ENCODE assay signal across 1 cellular context in genomic region chr7:2232766-2233520, GRCh38.
TF ChIP-seq lines count a peak whose summit lies in the region.

TSS of gene MAD1L1 (minus strand) at chr7:2232945. CDS start at chr7:2230133, 2,812 bp downstream.

TF ChIP-seq in K562, 482 proteins besides CTCF, POLR2A, EP300 and RAD21 (continued from another document and continues in another):
- TF ChIP-seq AFF1 (IDR thresholded peaks at IDR 0.05; ENCODE audit: low read depth in 1 of 2, partially characterized antibody in 2 of 2): peak in 1 of 2 experiments; percentile 96
- no peak for TF ChIP-seq ZNF518B (CRISPR knock-in tag; IDR thresholded peaks at IDR 0.05)
- TF ChIP-seq E2F1 (CRISPR knock-in tag; IDR thresholded peaks at IDR 0.05): 0 out of 2 replicates have a peak, but pooled peaks have one; percentile 54
- no peak for TF ChIP-seq MTF1 (CRISPR knock-in tag; IDR thresholded peaks at IDR 0.05; ENCODE audit: borderline replicate concordance)
- TF ChIP-seq YY1 (IDR thresholded peaks at IDR 0.05; ENCODE audit: borderline replicate concordance in 1 of 3, control insufficient read depth in 1 of 3, extremely low read depth in 1 of 3, insufficient read depth in 3 of 3, insufficient read length in 1 of 3, insufficient replicate concordance in 2 of 3, low read depth in 1 of 3, low read length in 2 of 3): peak; percentile 30 to 80 (median 77)
- no peak for TF ChIP-seq CC2D1A (IDR thresholded peaks at IDR 0.05)
- no peak for TF ChIP-seq ZNF584 (CRISPR knock-in tag; IDR thresholded peaks at IDR 0.05; ENCODE audit: low read depth)
- TF ChIP-seq E2F4 (CRISPR knock-in tag; IDR thresholded peaks at IDR 0.05; ENCODE audit: low read depth): no peak; the same call in 1 of the 2 replicates
- TF ChIP-seq GMEB1 (CRISPR knock-in tag; IDR thresholded peaks at IDR 0.05): peak; percentile 38; the same call in 1 of the 2 replicates
- TF ChIP-seq CREM (IDR thresholded peaks at IDR 0.05; ENCODE audit: low read depth): peak; percentile 92
- no peak for TF ChIP-seq ZNF3 (CRISPR knock-in tag; IDR thresholded peaks at IDR 0.05)
- TF ChIP-seq U2AF2 (optimal IDR thresholded peaks at IDR 0.05; ENCODE audit: low read depth, low read length): no peak
- peak; percentile 98 for TF ChIP-seq ZBTB7A (IDR thresholded peaks at IDR 0.05; ENCODE audit: borderline replicate concordance, control insufficient read depth, low read depth, low read length)
- TF ChIP-seq FOSL1 (tag; conservative IDR thresholded peaks at IDR 0.05): peak; percentile 43
- no peak for TF ChIP-seq SAFB2 (IDR thresholded peaks at IDR 0.05; ENCODE audit: borderline replicate concordance, low read depth, low read length, severe bottlenecking)
- no peak for TF ChIP-seq XRCC3 (IDR thresholded peaks at IDR 0.05)
- TF ChIP-seq ZNF224 (CRISPR knock-in tag; IDR thresholded peaks at IDR 0.05): no peak
- TF ChIP-seq ETS1 (conservative IDR thresholded peaks at IDR 0.05; ENCODE audit: control insufficient read depth, low read depth, low read length): peak; percentile 46; the same call in 1 of the 2 replicates
- TF ChIP-seq ARNT (IDR thresholded peaks at IDR 0.05): peak in 1 of 2 experiments; percentile 96; a peak in 2 of 4 replicates
- TF ChIP-seq ZSCAN29 (IDR thresholded peaks at IDR 0.05): peak; percentile 66; the same call in 1 of the 2 replicates
- no peak for TF ChIP-seq MXD1 (CRISPR knock-in tag; IDR thresholded peaks at IDR 0.05; ENCODE audit: borderline replicate concordance, poor library complexity, severe bottlenecking)
- no peak for TF ChIP-seq NR2F6 (CRISPR knock-in tag; IDR thresholded peaks at IDR 0.05)
- TF ChIP-seq NEUROD1 (IDR thresholded peaks at IDR 0.05; ENCODE audit: borderline replicate concordance, low read depth, low read length, partially characterized antibody): peak; percentile 90
- peak; percentile 96 for TF ChIP-seq ZHX1 (conservative IDR thresholded peaks at IDR 0.05; ENCODE audit: low read length)
- TF ChIP-seq SMARCA4 (IDR thresholded peaks at IDR 0.05): no peak
- TF ChIP-seq FOXP1 (CRISPR knock-in tag; IDR thresholded peaks at IDR 0.05): no peak
- no peak for TF ChIP-seq ATF2 (CRISPR knock-in tag; IDR thresholded peaks at IDR 0.05)
- no peak for TF ChIP-seq ZNF436 (CRISPR knock-in tag; IDR thresholded peaks at IDR 0.05)
- no peak for TF ChIP-seq SMAD3 (CRISPR knock-in tag; conservative IDR thresholded peaks at IDR 0.05)
- no peak for TF ChIP-seq DLX4 (CRISPR knock-in tag; IDR thresholded peaks at IDR 0.05)
- no peak for TF ChIP-seq TCF7L2 (IDR thresholded peaks at IDR 0.05; ENCODE audit: low read depth, low read length)
- no peak for TF ChIP-seq ZNF668 (CRISPR knock-in tag; IDR thresholded peaks at IDR 0.05)
- TF ChIP-seq ERF (CRISPR knock-in tag; IDR thresholded peaks at IDR 0.05): no peak
- TF ChIP-seq SIN3A (IDR thresholded peaks at IDR 0.05; ENCODE audit: borderline replicate concordance in 2 of 2, control insufficient read depth in 1 of 2, low read depth in 2 of 2, low read length in 2 of 2): peak in 1 of 2 experiments; percentile 91; a peak in 1 of 4 replicates
- peak; percentile 46; the same call in 1 of the 2 replicates for TF ChIP-seq MYNN (IDR thresholded peaks at IDR 0.05)
- no peak for TF ChIP-seq MYNN (CRISPR knock-in tag; IDR thresholded peaks at IDR 0.05)
- no peak for TF ChIP-seq HBP1 (CRISPR knock-in tag; IDR thresholded peaks at IDR 0.05)
